Comparison of ENCODE assay signal across 12 cellular contexts in the genomic region with DNA sequence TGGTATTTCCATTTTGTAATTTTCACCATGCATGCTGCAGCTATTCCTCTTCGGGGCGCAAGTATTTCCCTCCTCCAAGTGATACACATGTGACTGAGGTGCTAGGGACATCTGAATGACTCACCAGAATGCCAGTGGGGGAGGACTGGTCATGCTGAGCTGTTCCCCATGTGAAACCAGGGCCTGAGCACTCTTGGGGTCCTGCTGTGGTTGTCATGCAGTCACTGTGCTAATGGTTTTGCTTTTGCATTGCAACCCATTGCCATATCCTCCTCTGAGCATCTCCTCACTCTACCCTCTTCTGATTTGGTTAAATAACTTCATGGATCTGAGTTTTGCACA.
DNase-seq lines count a peak whose midpoint lies in the region; ATAC-seq lines count a peak whose summit lies in the region.
"Had no signal": no experiment of that assay in that cellular context is flagged by ENCODE, and none has a peak within 500 bp of the region (broad histone marks: within the 10 kb centered on the region; RNA-seq: fewer than 3 reads in every experiment).

No MANE protein-coding gene starts in this region.

- CTCF ChIA-PET in activated naive CD4-positive, alpha-beta T cell treated with anti-CD3 and anti-CD28 coated beads, Interleukin-2, amount 10 ng/mL, durations not matched to agents 7 days and 5 days (lab: Charles Lee): interaction anchor here (2.9 to 6.3 kb wide), 3 partner anchors 11 to 67 kb away, joined by 8 to 36 read pairs (median 10); no protein-coding TSS in a partner anchor

- peak overlapping the region; percentile 94 for H3K27ac Mint-ChIP-seq in activated naive CD4-positive, alpha-beta T cell treated with anti-CD3 and anti-CD28 coated beads, Interleukin-2, amount 10 ng/mL, durations not matched to agents 7 days and 5 days
- H3K27ac Mint-ChIP-seq in activated naive CD8-positive, alpha-beta T cell: peak overlapping the region; percentile 98

- no peak for DNase-seq in activated naive CD4-positive, alpha-beta T cell treated with anti-CD3 and anti-CD28 coated beads, Interleukin-2, amount 10 ng/mL, durations not matched to agents 7 days and 5 days
- no peak for DNase-seq in activated naive CD4-positive, alpha-beta T cell treated with anti-CD3 and anti-CD28 coated beads, Interleukin-2, amount 50 U/mL, for 16 hours
- peak; percentile 59 for DNase-seq in stimulated activated naive CD8-positive, alpha-beta T cell treated with anti-CD3 and anti-CD28 coated beads, Interleukin-15, Interleukin-2, amounts not matched to agents 100 U/mL and 50 U/mL, for 24 hours
- DNase-seq in NCI-H1694 (lab: John Stamatoyannopoulos, UW): no peak
- DNase-seq in activated CD8-positive, alpha-beta memory T cell treated with anti-CD3 and anti-CD28 coated beads, Interleukin-2, amount 50 U/mL, for 4 hours: no peak
- DNase-seq: esophagus squamous epithelium, NCI-H1417, NCI-H526 treated with DMSO at 0.1 percent for 48 hours had no signal

- H3K27me3 Mint-ChIP-seq in activated naive CD4-positive, alpha-beta T cell treated with anti-CD3 and anti-CD28 coated beads, Interleukin-2, amount 10 ng/mL, durations not matched to agents 7 days and 5 days: no peaks in the 10 kb centered on the region
- no peaks in the 10 kb centered on the region for H3K27me3 Mint-ChIP-seq in activated naive CD8-positive, alpha-beta T cell

- peaks cover 97% of the 10 kb centered on the region for H3K36me3 Mint-ChIP-seq in activated naive CD4-positive, alpha-beta T cell treated with anti-CD3 and anti-CD28 coated beads, Interleukin-2, amount 10 ng/mL, durations not matched to agents 7 days and 5 days
- peaks cover 69% of the 10 kb centered on the region for H3K36me3 Mint-ChIP-seq in activated naive CD8-positive, alpha-beta T cell

- ATAC-seq in HG03280 (IDR thresholded peaks at IDR 0.05; ENCODE audit: unreplicated experiment) (peak; percentile 31), HG03565 (IDR thresholded peaks at IDR 0.05; ENCODE audit: unreplicated experiment) (no peak)
- ATAC-seq in stimulated activated naive CD8-positive, alpha-beta T cell treated with anti-CD3 and anti-CD28 coated beads, Interleukin-15, Interleukin-2, amounts not matched to agents 100 U/mL and 50 U/mL, for 24 hours: peak; percentile 25
- ATAC-seq: Right ventricle myocardium inferior had no signal

- peak overlapping the region; percentile 54 for H3K4me3 Mint-ChIP-seq in activated naive CD4-positive, alpha-beta T cell treated with anti-CD3 and anti-CD28 coated beads, Interleukin-2, amount 10 ng/mL, durations not matched to agents 7 days and 5 days
- peak overlapping the region; percentile 82 for H3K4me3 Mint-ChIP-seq in activated naive CD8-positive, alpha-beta T cell

- peaks cover 99% of the 10 kb centered on the region for H3K4me1 Mint-ChIP-seq in activated naive CD4-positive, alpha-beta T cell treated with anti-CD3 and anti-CD28 coated beads, Interleukin-2, amount 10 ng/mL, durations not matched to agents 7 days and 5 days
- H3K4me1 Mint-ChIP-seq in activated naive CD8-positive, alpha-beta T cell (ENCODE audit: low read depth): peaks cover 97% of the 10 kb centered on the region

- H3K9me3 Mint-ChIP-seq in activated naive CD4-positive, alpha-beta T cell treated with anti-CD3 and anti-CD28 coated beads, Interleukin-2, amount 10 ng/mL, durations not matched to agents 7 days and 5 days: no peaks in the 10 kb centered on the region
- H3K9me3 Mint-ChIP-seq in activated naive CD8-positive, alpha-beta T cell (ENCODE audit: low read depth): no peaks in the 10 kb centered on the region
